10 cellular contexts compared by ENCODE assay signal in genomic region chr5:142320427-142320732, GRCh38. TPM values are rescaled to one million over a fixed set of nuclear protein-coding genes. Genes with fewer than 3 reads are reported as not detected.
DNase-seq lines count a peak whose midpoint lies in the region; ATAC-seq and TF ChIP-seq lines count a peak whose summit lies in the region.
"Had no signal": no experiment of that assay in that cellular context is flagged by ENCODE, and none has a peak within 500 bp of the region (broad histone marks: within the 10 kb centered on the region; RNA-seq: fewer than 3 reads in every experiment).

No MANE protein-coding gene starts in this region.

- H3K36me3 ChIP-seq in BJ (ENCODE audit: control insufficient read depth, insufficient read depth, low read length) (no peaks in the 10 kb centered on the region), Peyer's patch (no peaks in the 10 kb centered on the region), neural progenitor cell (no peaks in the 10 kb centered on the region)

- POLR2A ChIA-PET in BJ (lab: Charles Lee): no interaction called here

- H3K4me3 Mint-ChIP-seq in neural progenitor cell (peak overlapping the region; percentile 83), natural killer cell (no peak overlapping the region)

- peaks cover 0 to 62% (median 7%) of the 10 kb centered on the region in 4 donors for H3K4me1 ChIP-seq in Peyer's patch
- peaks cover 40% of the 10 kb centered on the region for H3K4me1 ChIP-seq in neural progenitor cell

- H3K27ac Mint-ChIP-seq in neural progenitor cell: peak overlapping the region; percentile 67
- no peak overlapping the region for H3K27ac Mint-ChIP-seq in natural killer cell
- H3K27ac Mint-ChIP-seq: IgD-negative memory B cell had no signal

- intact Hi-C loops in natural killer cell (cut with micrococcal nuclease): no loop called here

- peaks cover 4% of the 10 kb centered on the region for H3K36me3 Mint-ChIP-seq in neural progenitor cell
- no peaks in the 10 kb centered on the region for H3K36me3 Mint-ChIP-seq in natural killer cell
- H3K36me3 Mint-ChIP-seq: IgD-negative memory B cell had no signal

- no peak overlapping the region for H3K9ac ChIP-seq in neural progenitor cell

- in situ Hi-C loops in GM13977 (cut with MboI; ENCODE audit: low pct_unique_long_range_greater_than_20kb, low sequenced_read_pairs, unreplicated experiment): no loop called here

- no peak overlapping the region for H2AFZ ChIP-seq in neural progenitor cell (replicated peaks)

- H3K27ac ChIP-seq in Peyer's patch: peak overlapping the region in 3 of 4 donors; percentile 28 to 74 (median 67)
- H3K27ac ChIP-seq in neural progenitor cell: peak overlapping the region; percentile 8

- TF ChIP-seq CTCF in BJ (IDR thresholded peaks at IDR 0.05; ENCODE audit: insufficient read depth, low read depth, low read length): no peak
- TF ChIP-seq CTCF in Peyer's patch (IDR thresholded peaks at IDR 0.05): no peak
- no peak for TF ChIP-seq CTCF in fibroblast of pulmonary artery (IDR thresholded peaks at IDR 0.05; ENCODE audit: low read length, missing control alignments)
- TF ChIP-seq CTCF in neural progenitor cell (IDR thresholded peaks at IDR 0.05): no peak
- TF ChIP-seq CTCF in natural killer cell (IDR thresholded peaks at IDR 0.05): no peak
- TF ChIP-seq CTCF in GM13977 (IDR thresholded peaks at IDR 0.05; ENCODE audit: extremely low read depth, insufficient read depth, missing control alignments): no peak

- peak overlapping the region; percentile 35 for H3K4me3 ChIP-seq in BJ (ENCODE audit: low read depth, low read length)
- peak overlapping the region in 2 of 4 donors; percentile 28 to 33 for H3K4me3 ChIP-seq in Peyer's patch
- H3K4me3 ChIP-seq in fibroblast of pulmonary artery (replicated peaks; ENCODE audit: low read depth, low read length): peak overlapping the region; percentile 95
- H3K4me3 ChIP-seq in neural progenitor cell: peak overlapping the region; percentile 13

- DNase-seq in BJ (ENCODE audit: low read depth) (no peak), Peyer's patch (no peak), fibroblast of pulmonary artery (ENCODE audit: low read depth) (no peak), neural progenitor cell (ENCODE audit: low spot score) (peak; percentile 62), natural killer cell (no peak), GM13977 (ENCODE audit: low spot score) (no peak), COR-L47 (lab: John Stamatoyannopoulos, UW) (no peak), CD1c-positive myeloid dendritic cell (ENCODE audit: extremely low spot score) (no peak)
- DNase-seq: activated naive CD4-positive, alpha-beta T cell treated with Interleukin-2 at 50 U/mL for 16 hours had no signal

- H4K20me1 ChIP-seq in neural progenitor cell (ENCODE audit: low read depth): peaks cover 70% of the 10 kb centered on the region

- peaks cover 35% of the 10 kb centered on the region for H3F3A ChIP-seq in neural progenitor cell (ENCODE audit: low read depth)

- no peak for ATAC-seq in natural killer cell

- CTCF ChIA-PET in BJ (lab: Yijun Ruan, JAX): interaction anchor here (0.9 to 1.0 kb wide), 2 partner anchors 13 to 27 kb away, joined by 3 to 5 read pairs; no protein-coding TSS in a partner anchor

- H3K4me2 ChIP-seq in neural progenitor cell: peak overlapping the region; percentile 60

- H3K4me1 Mint-ChIP-seq in neural progenitor cell (peaks cover 77% of the 10 kb centered on the region), natural killer cell (peaks cover 27 to 49% of the 10 kb centered on the region in 2 donors)

- no peaks in the 10 kb centered on the region for H3K9me3 ChIP-seq in Peyer's patch
- no peaks in the 10 kb centered on the region for H3K9me3 ChIP-seq in neural progenitor cell (ENCODE audit: low read depth)

- peak in 1 of 2 donors; percentile 36 for TF ChIP-seq POLR2A in Peyer's patch (IDR thresholded peaks at IDR 0.05)

- peaks cover 13% of the 10 kb centered on the region for H3K79me2 ChIP-seq in neural progenitor cell (ENCODE audit: low read depth)

- H3K27me3 ChIP-seq in BJ (ENCODE audit: control insufficient read depth, insufficient read depth, low read length) (no peaks in the 10 kb centered on the region), Peyer's patch (no peaks in the 10 kb centered on the region), neural progenitor cell (peaks cover 59% of the 10 kb centered on the region)

- H3K27me3 Mint-ChIP-seq in neural progenitor cell (ENCODE audit: insufficient read depth, low read depth) (peaks cover 6% of the 10 kb centered on the region), natural killer cell (ENCODE audit: low read depth in 2 of 2) (peaks cover 29 to 35% of the 10 kb centered on the region in 2 donors)

- H3K9me3 Mint-ChIP-seq in neural progenitor cell: no peaks in the 10 kb centered on the region
- no peaks in the 10 kb centered on the region for H3K9me3 Mint-ChIP-seq in natural killer cell
- H3K9me3 Mint-ChIP-seq: IgD-negative memory B cell had no signal

RNA-seq across cellular contexts. Expression of gene SPRY4, which starts 4.4 kb away (rescaled TPM):
- 7.2 and 13.0 TPM in 2 replicates for polyA plus RNA-seq in BJ (2011; rRNA removed)
- 16.0 and 19.1 TPM in 2 replicates for polyA minus RNA-seq in BJ (2011; rRNA and poly(A)+ RNA removed)
- 10 to 100 TPM; 17.5 to 43.3 (median 31.5) TPM for total RNA-seq in Peyer's patch
- total RNA-seq in neural progenitor cell (ENCODE audit: low replicate concordance): 0.13 and 1.7 TPM in 2 replicates
- 1 to 10 TPM in 1 of 3 donors, under 1 TPM in 2; 0.20 to 1.3 (median 0.40) TPM for total RNA-seq in natural killer cell
- polyA plus RNA-seq: IgD-negative memory B cell had no signal
